ENCODE assay signal across 9 cellular contexts in genomic region chr20:49505518-49505917, GRCh38. TPM values are rescaled to one million over a fixed set of nuclear protein-coding genes. Genes with fewer than 3 reads are reported as not detected.
DNase-seq lines count a peak whose midpoint lies in the region; ATAC-seq, FAIRE-seq and TF ChIP-seq lines count a peak whose summit lies in the region.
"Had no signal": no experiment of that assay in that cellular context is flagged by ENCODE, and none has a peak within 500 bp of the region (broad histone marks: within the 10 kb centered on the region; RNA-seq: fewer than 3 reads in every experiment).

No MANE protein-coding gene starts in this region.

- H3K4me1 ChIP-seq in endodermal cell (ENCODE audit: control insufficient read depth, insufficient read depth, low read length) (peaks cover 8% of the 10 kb centered on the region), parathyroid adenoma (peaks cover 4% of the 10 kb centered on the region)

- 44 to 51% methylated on average over 6 to 9 of the region's 9 CpGs for WGBS in endodermal cell (ENCODE audit: insufficient coverage in 1 of 2, insufficient read length in 1 of 2), 2 experiments

- no peak overlapping the region for H3K4me2 ChIP-seq in parathyroid adenoma (ENCODE audit: low read length)

- H3K4me1 Mint-ChIP-seq in endodermal cell = peaks cover 12% of the 10 kb centered on the region

- FAIRE-seq in D721Med (lab: Jason Lieb, UNC) = no peak

- H3K27me3 ChIP-seq in H7 (ENCODE audit: control insufficient read depth, insufficient read depth, low read length) (no peaks in the 10 kb centered on the region), endodermal cell (ENCODE audit: control insufficient read depth, insufficient read depth, low read length, poor library complexity, severe bottlenecking) (no peaks in the 10 kb centered on the region), parathyroid adenoma (ENCODE audit: control insufficient read depth, insufficient read depth, low read length) (no peaks in the 10 kb centered on the region)

- H3K79me2 ChIP-seq in parathyroid adenoma = no peaks in the 10 kb centered on the region

- H3K36me3 Mint-ChIP-seq in endodermal cell (ENCODE audit: low read depth) = no peaks in the 10 kb centered on the region

- TF ChIP-seq CTCF in endodermal cell (conservative IDR thresholded peaks at IDR 0.05) (no peak), parathyroid adenoma (IDR thresholded peaks at IDR 0.05) (no peak), D721Med (IDR thresholded peaks at IDR 0.05; ENCODE audit: insufficient read depth, missing control alignments) (no peak)

- H3K36me3 ChIP-seq in H7 (replicated peaks; ENCODE audit: control insufficient read depth, insufficient read depth, low read length) (peaks cover 8% of the 10 kb centered on the region), endodermal cell (ENCODE audit: control insufficient read depth, insufficient read depth, low read length) (no peaks in the 10 kb centered on the region), parathyroid adenoma (ENCODE audit: control insufficient read depth, insufficient read depth, low read length) (no peaks in the 10 kb centered on the region)

- ATAC-seq in HG03520 (IDR thresholded peaks at IDR 0.05; ENCODE audit: unreplicated experiment) = no peak

- H3K9me3 Mint-ChIP-seq in endodermal cell = no peaks in the 10 kb centered on the region

- no peak overlapping the region for H3K4me3 ChIP-seq in H7 (ENCODE audit: insufficient read depth, low read depth, low read length)
- H3K4me3 ChIP-seq in endodermal cell (ENCODE audit: low read length) = no peak overlapping the region
- no peak overlapping the region for H3K4me3 ChIP-seq in parathyroid adenoma (ENCODE audit: low read depth, low read length)

- DNase-seq in H7 (peak; percentile 70), NCI-H2227 (lab: John Stamatoyannopoulos, UW; ENCODE audit: unreplicated experiment) (peak; percentile 92), endodermal cell (peak; percentile 87), mucosa of gallbladder (ENCODE audit: low spot score) (no peak), D721Med (ENCODE audit: insufficient read length, low spot score) (no peak), GDM1 (lab: John Stamatoyannopoulos, UW) (no peak)
- DNase-seq: activated CD4-positive, alpha-beta T cell treated with anti-CD3 and anti-CD28 coated beads, Interleukin-2, amount 50 U/mL, for 1 hour had no signal

- H2AFZ ChIP-seq in parathyroid adenoma = peak overlapping the region; percentile 19

- H3K9me3 ChIP-seq in endodermal cell (ENCODE audit: control insufficient read depth, low read length) (no peaks in the 10 kb centered on the region), parathyroid adenoma (ENCODE audit: control insufficient read depth, low read length) (no peaks in the 10 kb centered on the region)

- H3K27ac Mint-ChIP-seq in endodermal cell = no peak overlapping the region

- no peak overlapping the region for H3K9ac ChIP-seq in endodermal cell (ENCODE audit: extremely low read depth, low read length, poor library complexity, severe bottlenecking)
- H3K9ac ChIP-seq in parathyroid adenoma = no peak overlapping the region

- H3K27me3 Mint-ChIP-seq in endodermal cell (ENCODE audit: insufficient read depth) = no peaks in the 10 kb centered on the region

- no peak overlapping the region for H3K27ac ChIP-seq in endodermal cell (ENCODE audit: low read depth, low read length)
- H3K27ac ChIP-seq in parathyroid adenoma = no peak overlapping the region

- H3K4me3 Mint-ChIP-seq in endodermal cell = no peak overlapping the region

RNA-seq across cellular contexts. Expression of gene KCNB1, which starts 23.1 kb away (rescaled TPM):
- total RNA-seq in H7 (2014; rRNA removed; shearing (Covaris generic)) = 0.41 and 0.48 TPM in 2 replicates
- total RNA-seq in endodermal cell (under 1 TPM; 0.46 to 0.84 TPM), mucosa of gallbladder (7.1 TPM)
- polyA plus RNA-seq in endodermal cell (2013, experiment 1 of 2) = 0.78 TPM
- 0.62 TPM for polyA plus RNA-seq in endodermal cell (2013, experiment 2 of 2)

Comparison
In these comparisons a context has a peak if more than half of its experiments do, and no peak if none do; other contexts are left out.
1. DNase-seq: peak in H7 (single experiment), NCI-H2227 (single experiment) and endodermal cell (single experiment); none in mucosa of gallbladder (single experiment), D721Med (single experiment) and GDM1 (single experiment).